Comparison of ENCODE assay signal across 7 cellular contexts in the genomic region with DNA sequence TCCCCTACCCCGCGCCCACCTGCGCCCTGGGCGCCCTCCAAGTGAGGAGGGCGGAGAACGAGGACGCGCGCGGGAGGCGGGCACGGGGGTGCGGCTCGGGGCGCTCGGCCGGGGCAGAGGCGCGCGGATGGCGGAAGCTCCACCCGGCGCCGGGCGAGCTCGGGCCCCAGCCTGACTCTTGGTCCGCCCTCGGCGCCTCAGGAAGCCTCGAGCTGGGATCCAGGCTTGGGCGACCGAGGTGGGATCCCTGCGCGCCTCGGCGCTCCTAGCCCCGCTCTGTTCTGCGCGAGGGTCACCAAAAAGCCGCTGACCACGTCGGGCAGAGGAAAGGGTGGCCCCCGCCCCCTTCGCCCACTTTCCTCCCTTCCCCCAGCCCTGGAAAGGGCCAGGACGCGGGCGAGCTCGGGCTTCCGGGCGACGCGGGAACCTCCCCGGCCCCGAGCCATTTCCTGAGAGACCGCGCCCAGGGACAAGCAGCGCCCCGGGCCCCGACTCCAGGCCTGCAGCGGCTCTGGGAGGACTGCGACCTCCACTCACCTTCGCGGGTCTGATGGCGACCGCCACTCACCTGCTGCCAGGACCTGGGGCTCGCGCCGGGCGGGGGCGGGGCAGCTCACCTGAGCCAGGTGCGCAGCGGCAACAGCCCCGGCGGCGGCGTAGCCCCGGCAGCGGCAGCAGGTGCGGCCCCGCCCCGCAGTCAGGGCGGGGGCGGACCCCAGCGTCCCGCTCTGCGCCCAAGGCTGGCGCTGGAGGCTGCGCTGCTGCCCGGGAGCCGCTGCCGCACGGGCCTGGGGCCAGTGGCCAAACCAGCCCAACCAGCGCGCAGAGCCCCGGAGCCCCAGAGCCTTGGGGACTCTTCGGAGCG.
DNase-seq lines count a peak whose midpoint lies in the region; ATAC-seq and TF ChIP-seq lines count a peak whose summit lies in the region.

No MANE protein-coding gene starts in this region.

- H3K36me3 Mint-ChIP-seq in activated naive CD8-positive, alpha-beta T cell treated with anti-CD3 and anti-CD28 coated beads, Interleukin-2, amount 50 U/mL, for 24 hours (ENCODE audit: low read depth) = no peaks in the 10 kb centered on the region

- no peaks in the 10 kb centered on the region for H3K27me3 Mint-ChIP-seq in activated naive CD8-positive, alpha-beta T cell treated with anti-CD3 and anti-CD28 coated beads, Interleukin-2, amount 50 U/mL, for 24 hours

- no peaks in the 10 kb centered on the region for H3K9me3 Mint-ChIP-seq in activated naive CD8-positive, alpha-beta T cell treated with anti-CD3 and anti-CD28 coated beads, Interleukin-2, amount 50 U/mL, for 24 hours

- peak; percentile 27 for ATAC-seq in activated naive CD8-positive, alpha-beta T cell treated with anti-CD3 and anti-CD28 coated beads, Interleukin-2, amount 50 U/mL, for 24 hours
- no peak for ATAC-seq in GM19395 (IDR thresholded peaks at IDR 0.05; ENCODE audit: unreplicated experiment)

- peak; percentile 20 for TF ChIP-seq POLR2A in GM15510 (IDR thresholded peaks at IDR 0.05; ENCODE audit: borderline replicate concordance, extremely low read depth, insufficient read length)

- peak overlapping the region; percentile 81 for H3K4me3 Mint-ChIP-seq in activated naive CD8-positive, alpha-beta T cell treated with anti-CD3 and anti-CD28 coated beads, Interleukin-2, amount 50 U/mL, for 24 hours

- DNase-seq in NCI-H345 treated with DMSO at 0.1 percent for 48 hours (lab: John Stamatoyannopoulos, UW; ENCODE audit: unreplicated experiment) (peak; percentile 30), iPS-NIHi7 (ENCODE audit: extremely low spot score) (peak; percentile 89), amniotic stem cell (lab: John Stamatoyannopoulos, UW) (no peak)
- no peak for DNase-seq in activated naive CD8-positive, alpha-beta T cell treated with anti-CD3 and anti-CD28 coated beads, Interleukin-2, amount 50 U/mL, for 24 hours
- DNase-seq in stimulated activated naive CD4-positive, alpha-beta T cell (lab: John Stamatoyannopoulos, UW) = peak in 4 of 6 experiments; percentile 33 to 60 (median 42)

- peaks cover 25% of the 10 kb centered on the region for H3K4me1 Mint-ChIP-seq in activated naive CD8-positive, alpha-beta T cell treated with anti-CD3 and anti-CD28 coated beads, Interleukin-2, amount 50 U/mL, for 24 hours

- H3K27ac Mint-ChIP-seq in activated naive CD8-positive, alpha-beta T cell treated with anti-CD3 and anti-CD28 coated beads, Interleukin-2, amount 50 U/mL, for 24 hours = no peak overlapping the region

Comparison
In these comparisons a context has a peak if more than half of its experiments do, and no peak if none do; other contexts are left out.
1. DNase-seq: peak in NCI-H345 treated with DMSO at 0.1 percent for 48 hours (single experiment), iPS-NIHi7 (single experiment) and stimulated activated naive CD4-positive, alpha-beta T cell (4 of 6); none in activated naive CD8-positive, alpha-beta T cell treated with anti-CD3 and anti-CD28 coated beads, Interleukin-2, amount 50 U/mL, for 24 hours (single experiment) and amniotic stem cell (single experiment).